8 cellular contexts compared by ENCODE assay signal in genomic region chr1:172531846-172532699, GRCh38. TPM values are rescaled to one million over a fixed set of nuclear protein-coding genes. Genes with fewer than 3 reads are reported as not detected.
DNase-seq lines count a peak whose midpoint lies in the region; ATAC-seq and TF ChIP-seq lines count a peak whose summit lies in the region.

No MANE protein-coding gene starts in this region.

- peak; percentile 98 for DNase-seq in GM12865 (ENCODE audit: low read depth)
- peak; percentile 89 for DNase-seq in NCI-H1105 (lab: John Stamatoyannopoulos, UW)
- peak; percentile 99 for DNase-seq in SKM-1 (lab: John Stamatoyannopoulos, UW; ENCODE audit: unreplicated experiment)
- DNase-seq in adrenal gland = peak; percentile 91 to 98 (median 96)
- DNase-seq in heart right ventricle = peak; percentile 48 to 95
- peak; percentile 58 to 96 (median 82) for DNase-seq in posterior cingulate gyrus
- peak in 1 of 2 donors; percentile 91 for DNase-seq in upper lobe of left lung

- H3K4me1 ChIP-seq in adrenal gland (replicated peaks in 1 of 2) = peaks cover 7 to 36% of the 10 kb centered on the region in 2 donors
- peaks cover 10 to 42% (median 35%) of the 10 kb centered on the region in 9 donors for H3K4me1 ChIP-seq in heart right ventricle
- peaks cover 18 to 34% (median 31%) of the 10 kb centered on the region in 4 donors for H3K4me1 ChIP-seq in upper lobe of left lung

- WGBS in adrenal gland, 4 donors = 0 to 1% (median 0%) methylated on average over 26 to 27 of the region's 27 CpGs
- 0% methylated on average over 27 of the region's 27 CpGs for WGBS in heart right ventricle, 2 donors
- WGBS in upper lobe of left lung, 2 donors = 1 to 2% methylated on average over 27 of the region's 27 CpGs

- H3K27ac ChIP-seq in adrenal gland = peak overlapping the region; percentile 93 to 98 (median 96)
- peak overlapping the region; percentile 93 to 99 (median 97) for H3K27ac ChIP-seq in heart right ventricle
- peak overlapping the region; percentile 98 to 99 (median 99) for H3K27ac ChIP-seq in upper lobe of left lung

- H3K27me3 ChIP-seq in adrenal gland (no peaks in the 10 kb centered on the region), heart right ventricle (no peaks in the 10 kb centered on the region), upper lobe of left lung (no peaks in the 10 kb centered on the region)

- TF ChIP-seq EP300 in upper lobe of left lung (IDR thresholded peaks at IDR 0.05) = no peak

- no peaks in the 10 kb centered on the region for H3K9me3 ChIP-seq in adrenal gland (replicated peaks in 1 of 3)
- H3K9me3 ChIP-seq in heart right ventricle = no peaks in the 10 kb centered on the region
- H3K9me3 ChIP-seq in upper lobe of left lung = no peaks in the 10 kb centered on the region

- H3K4me3 ChIP-seq in GM12865 (ENCODE audit: low read depth, low read length) (peak overlapping the region; percentile 86), adrenal gland (peak overlapping the region in 3 of 4 donors; percentile 46 to 67 (median 48)), heart right ventricle (peak overlapping the region; percentile 66 to 93 (median 84)), upper lobe of left lung (peak overlapping the region; percentile 48 to 97 (median 83))

- intact Hi-C loops in adrenal gland (cut with DNase I) (no loop called here), heart right ventricle (cut with DNase I) (loop anchor here in 6 of 10 donors (2.0 to 5.0 kb wide), 3 partner anchors 80 to 750 kb away; partner anchors contain the start of gene METTL13 (in 2 of the 6)), posterior cingulate gyrus (cut with DNase I) (loop anchor here (2.0 to 5.0 kb wide), 2 partner anchors 87 to 1045 kb away; partner anchors contain the start of genes PIGC and PRRC2C)

- ATAC-seq in HG02642 (IDR thresholded peaks at IDR 0.05; ENCODE audit: poor library complexity, unreplicated experiment) = peak; percentile 72
- peak; percentile 86 to 94 (median 90) for ATAC-seq in heart right ventricle
- ATAC-seq in upper lobe of left lung (ENCODE audit: low FRiP score in 2 of 2) = peak; percentile 93 to 95

- H3K36me3 ChIP-seq in adrenal gland (replicated peaks in 1 of 2) (no peaks in the 10 kb centered on the region), heart right ventricle (no peaks in the 10 kb centered on the region), upper lobe of left lung (no peaks in the 10 kb centered on the region)

- TF ChIP-seq POLR2A in adrenal gland (IDR thresholded peaks at IDR 0.05) (peak; percentile 83 to 98), upper lobe of left lung (IDR thresholded peaks at IDR 0.05) (peak in 3 of 4 donors; percentile 69 to 88 (median 80))

- no peak for TF ChIP-seq CTCF in GM12865 (IDR thresholded peaks at IDR 0.05; ENCODE audit: insufficient read depth, low read depth, low read length, missing control alignments)
- TF ChIP-seq CTCF in adrenal gland (IDR thresholded peaks at IDR 0.05) = no peak
- no peak for TF ChIP-seq CTCF in heart right ventricle (IDR thresholded peaks at IDR 0.05)
- TF ChIP-seq CTCF in upper lobe of left lung (IDR thresholded peaks at IDR 0.05) = no peak

RNA-seq across cellular contexts. Expression of gene SUCO, which starts 0.9 kb away (rescaled TPM):
- total RNA-seq in adrenal gland (100 to 1,000 TPM in 1 of 8 donors, 10 to 100 TPM in 7; 20.8 to 108 (median 37.6) TPM), heart right ventricle (10 to 100 TPM; 18.5 to 31.4 (median 27.0) TPM), upper lobe of left lung (10 to 100 TPM; 14.4 to 59.2 (median 29.5) TPM)
- polyA plus RNA-seq in adrenal gland (10 to 100 TPM; 14.0 to 33.5 (median 16.4) TPM), heart right ventricle (10 to 100 TPM; 10.2 to 10.4 TPM)

Comparison
In these comparisons a context has a peak if more than half of its experiments do, and no peak if none do; other contexts are left out.
1. intact Hi-C loops: an anchor here in heart right ventricle (2.0 to 5.0 kb wide) and posterior cingulate gyrus (2.0 to 5.0 kb wide); none called in adrenal gland.